7 cellular contexts compared by ENCODE assay signal in genomic region chr7:156621628-156622027, GRCh38. TPM values are rescaled to one million over a fixed set of nuclear protein-coding genes. Genes with fewer than 3 reads are reported as not detected.
"Had no signal": no experiment of that assay in that cellular context is flagged by ENCODE, and none has a peak within 500 bp of the region (broad histone marks: within the 10 kb centered on the region; RNA-seq: fewer than 3 reads in every experiment).

No MANE protein-coding gene starts in this region.

- H3K27ac Mint-ChIP-seq: GM23338, H9, IgD-negative memory B cell had no signal

- H3K4me3 Mint-ChIP-seq: GM23338, H9, IgD-negative memory B cell had no signal

- H3K27ac ChIP-seq: HL-60 had no signal

- ATAC-seq: GM23338, HepG2 had no signal

- DNase-seq: H9, HCEC 1CT, KBM-7 had no signal

- H3K4me3 ChIP-seq: GM23338 had no signal

- H3K4me2 ChIP-seq: GM23338 had no signal

- H2AFZ ChIP-seq: GM23338 had no signal

RNA-seq across cellular contexts. Expression of gene RNF32, which starts 18.9 kb away (rescaled TPM):
- total RNA-seq: HepG2 had no signal
